In the genomic region with DNA sequence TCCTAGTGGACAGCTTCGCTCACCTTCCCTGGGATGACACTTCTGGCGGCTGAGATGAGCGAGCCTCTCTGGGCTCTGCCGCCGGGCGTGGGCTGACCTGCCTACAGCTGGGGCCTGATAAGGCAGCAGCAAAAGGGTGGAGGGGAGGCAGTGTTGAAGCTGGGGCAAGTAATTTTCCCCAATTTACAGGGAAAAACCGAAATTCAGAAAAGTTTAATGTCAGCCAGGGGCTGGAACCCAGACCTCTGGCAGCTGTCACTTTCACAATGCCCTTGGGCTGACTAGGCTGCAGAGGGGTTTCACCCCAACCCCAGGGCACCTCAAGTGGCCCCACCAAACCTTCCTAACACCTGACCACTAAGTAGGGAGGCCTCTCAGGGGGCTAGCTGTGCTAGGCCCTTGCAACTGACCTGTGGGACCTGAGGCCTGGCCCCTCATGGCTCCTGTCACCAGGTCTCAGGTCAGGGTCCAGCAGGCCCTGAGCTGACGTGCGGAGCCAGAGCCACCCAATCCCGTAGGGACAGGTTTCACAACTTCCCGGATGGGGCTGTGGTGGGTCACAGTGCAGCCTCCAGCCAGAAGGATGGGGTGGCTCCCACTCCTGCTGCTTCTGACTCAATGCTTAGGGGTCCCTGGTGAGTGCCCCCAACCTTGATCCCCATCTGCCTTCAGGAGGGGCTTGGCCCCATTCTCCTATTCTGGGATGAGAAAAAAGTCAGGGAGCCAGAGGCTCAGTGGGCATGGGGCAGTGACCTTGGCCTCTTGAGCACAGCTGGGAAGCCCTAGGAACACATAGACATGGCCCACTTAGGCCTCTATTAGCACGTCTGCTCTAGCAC, we compare ENCODE assay signal across 9 cellular contexts. TPM values are rescaled to one million over a fixed set of nuclear protein-coding genes. Genes with fewer than 3 reads are reported as not detected.
DNase-seq lines count a peak whose midpoint lies in the region; ATAC-seq, FAIRE-seq and TF ChIP-seq lines count a peak whose summit lies in the region.
"Not testable (repeated sequence)": the region's sequence is repeated elsewhere in the genome, so short reads cannot be mapped to it uniquely, and the experiment has no call there.
"Had no signal": no experiment of that assay in that cellular context is flagged by ENCODE, and none has a peak within 500 bp of the region (broad histone marks: within the 10 kb centered on the region; RNA-seq: fewer than 3 reads in every experiment).

No MANE protein-coding gene starts in this region.

- not testable (repeated sequence) for DNase-seq in AG10803 (ENCODE audit: low read depth); fibroblast of mammary gland (ENCODE audit: low read depth); mesendoderm
- DNase-seq in ascending aorta (ENCODE audit: low spot score in 2 of 2) = peak; percentile 8 to 79
- DNase-seq in small intestine = peak; percentile 89

- not testable (repeated sequence) for FAIRE-seq in small intestine (lab: Jason Lieb, UNC)

- not testable (repeated sequence) for TF ChIP-seq CTCF in AG10803 (conservative IDR thresholded peaks at IDR 0.05; ENCODE audit: low read length); SU-DHL-6 (IDR thresholded peaks at IDR 0.05; ENCODE audit: insufficient read depth, low read length, poor library complexity, severe bottlenecking); ascending aorta (IDR thresholded peaks at IDR 0.05); fibroblast of mammary gland (conservative IDR thresholded peaks at IDR 0.05; ENCODE audit: control insufficient read depth, insufficient read depth, low read depth, low read length)

- H3K27me3 ChIP-seq in SU-DHL-6 (ENCODE audit: low read length); ascending aorta; mesendoderm (ENCODE audit: insufficient read depth, low read length, poor library complexity); small intestine (ENCODE audit: control insufficient read depth in 2 of 2, insufficient read depth in 2 of 2, low read length in 2 of 2): not testable (repeated sequence)

- H3K4me1 ChIP-seq in ascending aorta = peaks cover 12 to 22% of the 10 kb centered on the region in 2 donors
- not testable (repeated sequence) for H3K4me1 ChIP-seq in mesendoderm (ENCODE audit: control insufficient read depth, low read depth, low read length); small intestine (ENCODE audit: control insufficient read depth in 2 of 2, insufficient read depth in 1 of 2, low read depth in 1 of 2, low read length in 1 of 2)

- H2BK120ac ChIP-seq in mesendoderm (ENCODE audit: low read depth, low read length) = not testable (repeated sequence)

- intact Hi-C loops in ascending aorta (cut with DNase I) = not testable (repeated sequence)

- WGBS in mesendoderm (ENCODE audit: extremely low coverage, insufficient coverage, low lambda C conversion rate) = no CpG with 5 or more reads among the region's 12 CpGs
- WGBS in small intestine, 3 donors = 17 to 52% (median 32%) methylated on average over 11 to 12 of the region's 12 CpGs

- not testable (repeated sequence) for H3F3A ChIP-seq in SU-DHL-6 (ENCODE audit: insufficient read depth)

- peak overlapping the region; percentile 65 for H3K4me2 ChIP-seq in SU-DHL-6 (ENCODE audit: low read depth, low read length, poor library complexity, severe bottlenecking)
- peak overlapping the region; percentile 13 for H3K4me2 ChIP-seq in mesendoderm (ENCODE audit: low read length)

- not testable (repeated sequence) for H2AK5ac ChIP-seq in mesendoderm (ENCODE audit: low read length)

- H4K8ac ChIP-seq in mesendoderm (ENCODE audit: low read depth, low read length) = not testable (repeated sequence)

- H3K9ac ChIP-seq in SU-DHL-6 (ENCODE audit: low read length) = peak overlapping the region; percentile 77
- H3K9ac ChIP-seq in mesendoderm (ENCODE audit: low read length) = peak overlapping the region; percentile 75

- not testable (repeated sequence) for H4K5ac ChIP-seq in mesendoderm (ENCODE audit: low read length)

- ATAC-seq in GM19324 (IDR thresholded peaks at IDR 0.05; ENCODE audit: low FRiP score, unreplicated experiment) (peak; percentile 5), HG03354 (IDR thresholded peaks at IDR 0.05; ENCODE audit: poor library complexity, severe bottlenecking, unreplicated experiment) (peak; percentile 5)

- H3K56ac ChIP-seq in mesendoderm (ENCODE audit: low read length) = peak overlapping the region; percentile 85

- not testable (repeated sequence) for H3K18ac ChIP-seq in mesendoderm (ENCODE audit: low read length)

- peak overlapping the region; percentile 92 for H2AFZ ChIP-seq in SU-DHL-6 (ENCODE audit: low read depth, low read length, severe bottlenecking)

- H4K20me1 ChIP-seq in SU-DHL-6 (ENCODE audit: low read depth, low read length) = not testable (repeated sequence)

- not testable (repeated sequence) for H3K4ac ChIP-seq in mesendoderm (ENCODE audit: low read depth, low read length)

- H3K23ac ChIP-seq in mesendoderm (ENCODE audit: low read length) = not testable (repeated sequence)

- H3K79me1 ChIP-seq in mesendoderm (ENCODE audit: low read length) = peaks cover 13% of the 10 kb centered on the region

- H2BK5ac ChIP-seq in mesendoderm (ENCODE audit: low read length) = not testable (repeated sequence)

- H3K27ac ChIP-seq in SU-DHL-6 (ENCODE audit: low read depth, low read length) = peak overlapping the region; percentile 42
- H3K27ac ChIP-seq in ascending aorta = peak overlapping the region; percentile 73
- H3K27ac ChIP-seq in mesendoderm (ENCODE audit: low read depth, low read length) = not testable (repeated sequence)
- peak overlapping the region; percentile 65 to 76 for H3K27ac ChIP-seq in small intestine (ENCODE audit: low read depth in 1 of 2, low read length in 1 of 2)

- not testable (repeated sequence) for H2BK15ac ChIP-seq in mesendoderm (replicated peaks; ENCODE audit: low read depth)

- H3K9me3 ChIP-seq in SU-DHL-6 (ENCODE audit: insufficient read depth, low read length); ascending aorta; small intestine (ENCODE audit: control insufficient read depth, low read depth): not testable (repeated sequence)

- H3K4me3 ChIP-seq in AG10803 (ENCODE audit: low read length) (peak overlapping the region; percentile 98), SU-DHL-6 (ENCODE audit: insufficient read depth, low read length, poor library complexity, severe bottlenecking) (peak overlapping the region; percentile 76), ascending aorta (peak overlapping the region; percentile 64 to 69), fibroblast of mammary gland (ENCODE audit: control insufficient read depth, low read depth, low read length) (peak overlapping the region; percentile 83), small intestine (ENCODE audit: low read depth in 1 of 2, low read length in 2 of 2) (peak overlapping the region; percentile 70 to 93)
- H3K4me3 ChIP-seq in mesendoderm (ENCODE audit: low read length) = not testable (repeated sequence)

- not testable (repeated sequence) for H3K36me3 ChIP-seq in SU-DHL-6 (ENCODE audit: low read length); ascending aorta; mesendoderm (ENCODE audit: control insufficient read depth, insufficient read depth, low read length); small intestine (ENCODE audit: control insufficient read depth in 2 of 2, insufficient read depth in 2 of 2, low read length in 2 of 2)

- peaks cover 29% of the 10 kb centered on the region for H3K79me2 ChIP-seq in SU-DHL-6 (ENCODE audit: insufficient read depth, low read length)
- H3K79me2 ChIP-seq in mesendoderm (ENCODE audit: control insufficient read depth, insufficient read depth, low read length) = not testable (repeated sequence)

- H3K9me2 ChIP-seq in SU-DHL-6 (replicated peaks; ENCODE audit: insufficient read depth, low read length) = not testable (repeated sequence)

RNA-seq across cellular contexts. Expression of gene RNU1-3, which starts 21.5 kb away (rescaled TPM):
- total RNA-seq in ascending aorta = under 0.01 TPM
- not detected for polyA plus RNA-seq in mesendoderm (2013, experiment 1 of 2)
- polyA plus RNA-seq in mesendoderm (2013, experiment 2 of 2) = not detected
- not detected for polyA plus RNA-seq in small intestine
- total RNA-seq: myocyte had no signal

RNA-seq across cellular contexts. Expression of gene NBPF1, which starts 31.9 kb away (rescaled TPM):
- total RNA-seq in ascending aorta = 9.2 TPM
- polyA plus RNA-seq in mesendoderm (2013, experiment 1 of 2) = 10.4 TPM
- polyA plus RNA-seq in mesendoderm (2013, experiment 2 of 2) = 10.7 TPM
- 10 to 100 TPM; 11.7 to 26.8 (median 12.4) TPM for polyA plus RNA-seq in small intestine
